ENCODE assay signal across 27 cellular contexts in the genomic region with DNA sequence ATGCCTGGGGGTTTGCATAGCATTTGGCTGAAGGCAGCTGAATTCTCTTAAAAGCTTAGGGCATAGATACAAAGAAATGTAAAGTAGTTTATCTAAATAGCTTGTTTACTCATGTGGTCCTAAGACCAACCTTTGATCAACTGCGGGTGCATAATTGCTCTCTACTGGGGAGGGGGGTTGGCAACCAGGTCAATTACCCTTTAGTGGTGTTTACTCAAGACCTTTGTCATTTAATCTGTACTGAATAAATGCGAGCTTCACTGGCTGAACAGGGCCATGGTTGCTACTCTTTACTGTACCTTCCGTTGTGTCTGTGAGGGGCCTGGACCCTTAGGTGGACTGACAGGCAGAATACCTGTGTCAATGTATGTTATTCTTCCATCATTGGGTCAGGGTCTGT.
"Had no signal": no experiment of that assay in that cellular context is flagged by ENCODE, and none has a peak within 500 bp of the region (broad histone marks: within the 10 kb centered on the region; RNA-seq: fewer than 3 reads in every experiment).

No MANE protein-coding gene starts in this region.

- H3K9me3 ChIP-seq: colonic mucosa, esophagus squamous epithelium, gastrocnemius medialis, lower lobe of right lung, mucosa of descending colon had no signal

- H3K36me3 ChIP-seq: colonic mucosa, esophagus squamous epithelium, gastrocnemius medialis, heart right ventricle, left lung, lower lobe of right lung had no signal

- H3K4me1 Mint-ChIP-seq: endodermal cell had no signal

- H3K27me3 ChIP-seq: colonic mucosa, esophagus squamous epithelium, gastrocnemius medialis, left lung had no signal

- H3K27me3 Mint-ChIP-seq: dendritic cell treated with granulocyte-macrophage colony-stimulating factor and Interleukin-4, amounts not matched to agents 40 ng/mL and 50 ng/mL, for 4 days; effector memory CD8-positive, alpha-beta T cell had no signal

- H3K4me3 Mint-ChIP-seq: dendritic cell treated with granulocyte-macrophage colony-stimulating factor and Interleukin-4, amounts not matched to agents 40 ng/mL and 50 ng/mL, for 4 days; effector memory CD8-positive, alpha-beta T cell; endodermal cell; mesothelial cell of epicardium; naive B cell had no signal

- H3K27ac ChIP-seq: colonic mucosa, epithelial cell of prostate, esophagus squamous epithelium, gastrocnemius medialis, heart right ventricle, left lung, lower lobe of right lung had no signal

- H3K4me1 ChIP-seq: colonic mucosa, esophagus squamous epithelium, gastrocnemius medialis, left lung had no signal

- ATAC-seq: effector memory CD8-positive, alpha-beta T cell; esophagus mucosa; gastrocnemius medialis; heart right ventricle; left cardiac atrium; left lung; left ventricle myocardium superior; lower lobe of right lung; mucosa of descending colon had no signal

- H3K4me3 ChIP-seq: colonic mucosa, esophagus squamous epithelium, gastrocnemius medialis, heart right ventricle, left lung, lower lobe of right lung, mucosa of descending colon had no signal

- DNase-seq: colonic mucosa; cortex of kidney; effector CD8-positive, alpha-beta T cell; effector memory CD8-positive, alpha-beta T cell; endodermal cell; erythroblast; esophagus squamous epithelium; foreskin fibroblast; foreskin melanocyte; gastrocnemius medialis; glutamatergic neuron; head of caudate nucleus; heart right ventricle; hippocampal formation; left cardiac atrium; left lung; left ventricle myocardium superior; lower lobe of right lung; mucosa of descending colon; naive B cell had no signal

- FAIRE-seq: endometrium, islet of Langerhans, keratinocyte had no signal

- H3K27ac Mint-ChIP-seq: dendritic cell treated with granulocyte-macrophage colony-stimulating factor and Interleukin-4, amounts not matched to agents 40 ng/mL and 50 ng/mL, for 4 days; effector memory CD8-positive, alpha-beta T cell; endodermal cell; mesothelial cell of epicardium; naive B cell had no signal
